ENCODE assay signal across 23 cellular contexts in genomic region chr4:31341601-31342375, GRCh38.
"Had no signal": no experiment of that assay in that cellular context is flagged by ENCODE, and none has a peak within 500 bp of the region (broad histone marks: within the 10 kb centered on the region; RNA-seq: fewer than 3 reads in every experiment).

No MANE protein-coding gene starts in this region.

- H3K27me3 ChIP-seq: brain microvascular endothelial cell, colonic mucosa, gastrocnemius medialis, left lung, neutrophil, tibial nerve, uterus had no signal

- DNase-seq: activated CD4-positive, alpha-beta T cell treated with anti-CD3 and anti-CD28 coated beads, Interleukin-2, amount 10 ng/mL, durations not matched to agents 24 days and 14 days; activated CD4-positive, CD25-positive, alpha-beta regulatory T cell; activated CD8-positive, alpha-beta T cell treated with anti-CD3 and anti-CD28 coated beads for 36 hours; activated naive CD4-positive, alpha-beta T cell treated with Interleukin-2 at 50 U/mL for 16 hours; activated naive CD8-positive, alpha-beta T cell treated with anti-CD3 and anti-CD28 coated beads, Interleukin-2, amount 50 U/mL, for 24 hours; activated T-cell treated with anti-CD3 and anti-CD28 coated beads, Interleukin-2, amount 50 U/mL, for 1 hour; aorta; brain microvascular endothelial cell; colonic mucosa; endodermal cell; erythroblast; gastrocnemius medialis; head of caudate nucleus; kidney; left lung; naive thymus-derived CD4-positive, alpha-beta T cell; retina; stimulated activated naive CD4-positive, alpha-beta T cell treated with Interleukin-2 at 50 U/mL for 16 hours; uterus had no signal

- H3K36me3 ChIP-seq: brain microvascular endothelial cell, colonic mucosa, gastrocnemius medialis, left lung, neutrophil, tibial nerve, uterus had no signal

- H3K9me3 ChIP-seq: colonic mucosa, gastrocnemius medialis, neutrophil had no signal

- H3K4me3 Mint-ChIP-seq: activated CD4-positive, alpha-beta T cell treated with anti-CD3 and anti-CD28 coated beads, Interleukin-2, amount 10 ng/mL, durations not matched to agents 24 days and 14 days; activated CD8-positive, alpha-beta T cell treated with anti-CD3 and anti-CD28 coated beads for 36 hours; activated naive CD8-positive, alpha-beta T cell treated with anti-CD3 and anti-CD28 coated beads, Interleukin-2, amount 50 U/mL, for 24 hours; central memory CD8-positive, alpha-beta T cell; endodermal cell; naive thymus-derived CD4-positive, alpha-beta T cell had no signal

- H3K4me1 ChIP-seq: colonic mucosa, gastrocnemius medialis, left lung, tibial nerve, uterus had no signal

- H3K36me3 Mint-ChIP-seq: naive thymus-derived CD4-positive, alpha-beta T cell had no signal

- H3K27ac ChIP-seq: brain microvascular endothelial cell, colonic mucosa, gastrocnemius medialis, left lung, neutrophil, tibial nerve, uterus had no signal

- H3K27ac Mint-ChIP-seq: activated CD4-positive, alpha-beta T cell treated with anti-CD3 and anti-CD28 coated beads, Interleukin-2, amount 10 ng/mL, durations not matched to agents 24 days and 14 days; activated CD8-positive, alpha-beta T cell treated with anti-CD3 and anti-CD28 coated beads for 36 hours; activated naive CD8-positive, alpha-beta T cell treated with anti-CD3 and anti-CD28 coated beads, Interleukin-2, amount 50 U/mL, for 24 hours; activated T-helper 2 cell treated with anti-CD3 and anti-CD28 coated beads, Interferon-gamma antibody, Interleukin-2, Interleukin-4, amounts not matched to agents 10 μg/mL and 5 μg/mL and 100 μg/mL, durations not matched to agents 14 hours and 24 hours and 36 hours; endodermal cell had no signal

- ATAC-seq: activated CD8-positive, alpha-beta T cell treated with anti-CD3 and anti-CD28 coated beads for 36 hours; activated naive CD8-positive, alpha-beta T cell treated with anti-CD3 and anti-CD28 coated beads, Interleukin-2, amount 50 U/mL, for 24 hours; gastrocnemius medialis; left lung; naive thymus-derived CD4-positive, alpha-beta T cell had no signal

- FAIRE-seq: kidney had no signal

- H3K4me1 Mint-ChIP-seq: activated CD4-positive, alpha-beta T cell treated with anti-CD3 and anti-CD28 coated beads, Interleukin-2, amount 10 ng/mL, durations not matched to agents 24 days and 14 days; activated naive CD8-positive, alpha-beta T cell treated with anti-CD3 and anti-CD28 coated beads, Interleukin-2, amount 50 U/mL, for 24 hours; central memory CD8-positive, alpha-beta T cell; endodermal cell; naive thymus-derived CD4-positive, alpha-beta T cell had no signal

- H3K27me3 Mint-ChIP-seq: activated CD4-positive, alpha-beta T cell treated with anti-CD3 and anti-CD28 coated beads, Interleukin-2, amount 10 ng/mL, durations not matched to agents 24 days and 14 days; activated CD8-positive, alpha-beta T cell treated with anti-CD3 and anti-CD28 coated beads for 36 hours; activated naive CD8-positive, alpha-beta T cell treated with anti-CD3 and anti-CD28 coated beads, Interleukin-2, amount 50 U/mL, for 24 hours; central memory CD8-positive, alpha-beta T cell; naive thymus-derived CD4-positive, alpha-beta T cell had no signal

- H3K4me3 ChIP-seq: colonic mucosa, gastrocnemius medialis, left lung, tibial nerve, uterus had no signal
